Comparison of ENCODE assay signal across 8 cellular contexts in genomic region chr18:68840554-68841263, GRCh38. TPM values are rescaled to one million over a fixed set of nuclear protein-coding genes. Genes with fewer than 3 reads are reported as not detected.
A peak's percentile ranks its signal among the peaks of the same experiment; 100 is the strongest.
DNase-seq lines count a peak whose midpoint lies in the region; ATAC-seq and TF ChIP-seq lines count a peak whose summit lies in the region.
"Had no signal": no experiment of that assay in that cellular context is flagged by ENCODE, and none has a peak within 500 bp of the region (broad histone marks: within the 10 kb centered on the region; RNA-seq: fewer than 3 reads in every experiment).

No MANE protein-coding gene starts in this region.

- RAD21 ChIA-PET in HCT116 (lab: Charles Lee; ENCODE audit: low non-redundant PET in 1 of 2, low total read pairs in 2 of 2, uncharacterized antibody in 2 of 2, unreplicated experiment in 2 of 2), result no interaction called here

- ATAC-seq in HCT116, result no peak
- ATAC-seq in gastrocnemius medialis, result peak in 1 of 2 donors; percentile 53
- no peak for ATAC-seq in HG03354 (IDR thresholded peaks at IDR 0.05; ENCODE audit: poor library complexity, severe bottlenecking, unreplicated experiment)
- no peak for ATAC-seq in HG03108 (IDR thresholded peaks at IDR 0.05; ENCODE audit: unreplicated experiment)

- intact Hi-C loops in HCT116 (cut with micrococcal nuclease), result loop anchor here (5.0 to 10.0 kb wide), 2 partner anchors 1614 to 1623 kb away; no protein-coding TSS in a partner anchor
- intact Hi-C loops in gastrocnemius medialis (cut with DNase I; ENCODE audit: low total_unique reads), result no loop called here

- H2AFZ ChIP-seq in HCT116 (ENCODE audit: low read depth, low read length, poor library complexity, severe bottlenecking), result peak overlapping the region; percentile 70

- CTCF ChIA-PET in HCT116 (lab: Charles Lee), result no interaction called here

- H3K36me3 ChIP-seq in HCT116 (ENCODE audit: control insufficient read depth in 1 of 2, insufficient read depth in 2 of 2, low read length in 2 of 2), result no peaks in the 10 kb centered on the region
- H3K36me3 ChIP-seq in SJSA1, result no peaks in the 10 kb centered on the region
- no peaks in the 10 kb centered on the region for H3K36me3 ChIP-seq in gastrocnemius medialis

- H4K20me1 ChIP-seq in HCT116 (ENCODE audit: insufficient read depth), result no peaks in the 10 kb centered on the region

- no peak overlapping the region for H3K27ac ChIP-seq in HCT116 (ENCODE audit: low read depth, low read length)
- H3K27ac ChIP-seq in SJSA1, result peak overlapping the region; percentile 81
- H3K27ac ChIP-seq in gastrocnemius medialis, result no peak overlapping the region

- no peaks in the 10 kb centered on the region for H3K9me2 ChIP-seq in HCT116 (ENCODE audit: insufficient read depth)

- BruUV-seq in HCT116 (replicated peaks; lab: Mats Ljungman, UMichigan), result no TSS peak

- no peaks in the 10 kb centered on the region for H3K79me2 ChIP-seq in HCT116 (ENCODE audit: insufficient read depth, low read length)

- peaks cover 0 to 11% of the 10 kb centered on the region in 2 experiments; a peak in 2 of 4 replicates for H3K4me1 ChIP-seq in HCT116 (ENCODE audit: control insufficient read depth in 1 of 2, insufficient read depth in 2 of 2, low read length in 2 of 2)
- H3K4me1 ChIP-seq in SJSA1 (replicated peaks), result peaks cover 25% of the 10 kb centered on the region
- H3K4me1 ChIP-seq in gastrocnemius medialis, result peaks cover 0 to 5% of the 10 kb centered on the region in 2 donors

- H3K4me3 ChIP-seq in HCT116 (replicated peaks in 1 of 2; ENCODE audit: low read depth in 1 of 2, low read length in 2 of 2) (no peak overlapping the region), SJSA1 (no peak overlapping the region), gastrocnemius medialis (no peak overlapping the region)

- no peak for TF ChIP-seq RAD21 in HCT116 (IDR thresholded peaks at IDR 0.05; ENCODE audit: low read depth)

- DNase-seq in HCT116 (ENCODE audit: low read depth, low spot score) (peak; percentile 23), SJSA1 (ENCODE audit: low read depth in 1 of 2, low spot score in 2 of 2) (peak; percentile 69 to 85), foreskin melanocyte (peak; percentile 79), gastrocnemius medialis (peak; percentile 6 to 15)
- no peak for DNase-seq in stimulated activated CD8-positive, alpha-beta memory T cell treated with anti-CD3 and anti-CD28 coated beads, Interleukin-4, amount 100 ng/mL, for 48 hours
- DNase-seq: NCI-H446 treated with DMSO at 0.1 percent for 48 hours had no signal

- no peak for TF ChIP-seq POLR2A in HCT116 (IDR thresholded peaks at IDR 0.05; ENCODE audit: borderline replicate concordance, extremely low read depth, insufficient read depth, insufficient read length)
- no peak for TF ChIP-seq POLR2A in gastrocnemius medialis (IDR thresholded peaks at IDR 0.05)

- no peak overlapping the region for H3K9ac ChIP-seq in HCT116 (ENCODE audit: low read length)

- H3K4me2 ChIP-seq in HCT116 (ENCODE audit: low read length), result peak overlapping the region; percentile 24

- H3K27me3 ChIP-seq in HCT116 (ENCODE audit: insufficient read depth, low read length) (no peaks in the 10 kb centered on the region), SJSA1 (replicated peaks) (no peaks in the 10 kb centered on the region), gastrocnemius medialis (no peaks in the 10 kb centered on the region)

- in situ Hi-C loops in gastrocnemius medialis (cut with MboI; ENCODE audit: low sequenced_read_pairs in 4 of 4), result no loop called here

- no peak for TF ChIP-seq CTCF in HCT116 (IDR thresholded peaks at IDR 0.05 in 2 of 3, conservative IDR thresholded peaks at IDR 0.05 in 1 of 3; ENCODE audit: borderline replicate concordance in 1 of 3, insufficient read depth in 1 of 3, low read depth in 2 of 3, low read length in 2 of 3)
- TF ChIP-seq CTCF in gastrocnemius medialis (IDR thresholded peaks at IDR 0.05 in 4 of 5, conservative IDR thresholded peaks at IDR 0.05 in 1 of 5), result no peak

- H3K9me3 ChIP-seq in HCT116 (ENCODE audit: control insufficient read depth in 1 of 2, insufficient read depth in 1 of 2, low read depth in 1 of 2, low read length in 2 of 2), result no peaks in the 10 kb centered on the region
- no peaks in the 10 kb centered on the region for H3K9me3 ChIP-seq in SJSA1 (replicated peaks)
- H3K9me3 ChIP-seq in gastrocnemius medialis, result no peaks in the 10 kb centered on the region

- POLR2A ChIA-PET in HCT116 (lab: Charles Lee), result no interaction called here

TF ChIP-seq in HCT116, 20 proteins besides CTCF, POLR2A, EP300 and RAD21:
- TF ChIP-seq REST (IDR thresholded peaks at IDR 0.05; ENCODE audit: low read depth) (no peak), ZFX (IDR thresholded peaks at IDR 0.05) (no peak), YY1 (IDR thresholded peaks at IDR 0.05; ENCODE audit: extremely low read depth, insufficient replicate concordance, low read depth, low read length) (no peak), SRF (IDR thresholded peaks at IDR 0.05; ENCODE audit: low read depth) (no peak), ZBTB33 (IDR thresholded peaks at IDR 0.05; ENCODE audit: extremely low read depth, insufficient replicate concordance, low read length) (no peak), ATF3 (IDR thresholded peaks at IDR 0.05) (0 out of 2 replicates have a peak, but pooled peaks have one; percentile 24), ELF1 (IDR thresholded peaks at IDR 0.05; ENCODE audit: borderline replicate concordance, low read depth) (no peak), MAX (IDR thresholded peaks at IDR 0.05) (no peak), POLR2AphosphoS5 (IDR thresholded peaks at IDR 0.05; ENCODE audit: low read depth, low read length) (no peak), TCF7L2 (IDR thresholded peaks at IDR 0.05; ENCODE audit: borderline replicate concordance, extremely low read depth, insufficient read depth, insufficient read length) (no peak), CEBPB (IDR thresholded peaks at IDR 0.05; ENCODE audit: low read depth) (peak; percentile 42; the same call in 1 of the 2 replicates), ZNF274 (IDR thresholded peaks at IDR 0.05; ENCODE audit: low read depth, low read length) (no peak), FOSL1 (IDR thresholded peaks at IDR 0.05; ENCODE audit: low read depth) (peak; percentile 53), CBX3 (IDR thresholded peaks at IDR 0.05; ENCODE audit: low read depth) (no peak), JUND (IDR thresholded peaks at IDR 0.05) (peak; percentile 37; the same call in 1 of the 2 replicates), EZH2phosphoT487 (IDR thresholded peaks at IDR 0.05; ENCODE audit: borderline replicate concordance) (no peak), EZH2 (IDR thresholded peaks at IDR 0.05) (no peak), EGR1 (IDR thresholded peaks at IDR 0.05; ENCODE audit: low read depth) (no peak), SP1 (IDR thresholded peaks at IDR 0.05; ENCODE audit: low read depth) (0 out of 2 replicates have a peak, but pooled peaks have one; percentile 13), SIN3A (IDR thresholded peaks at IDR 0.05; ENCODE audit: low read depth) (no peak)

RNA-seq across cellular contexts. Expression of gene CCDC102B, which starts 42.8 kb away (rescaled TPM):
- total RNA-seq in HCT116 (2021; ENCODE audit: unreplicated experiment) (1.9 TPM), gastrocnemius medialis (1 to 10 TPM in 3 of 4 donors, under 1 TPM in 1; 0.93 to 3.3 (median 1.3) TPM)
- polyA plus RNA-seq in HCT116 (2012), result 0.44 and 0.94 TPM in 2 replicates
- 0.53 and 1.5 TPM in 2 replicates for total RNA-seq in SJSA1 (2014; rRNA removed; shearing (Covaris generic))
